ENCODE assay signal across 26 cellular contexts in genomic region chr3:148646126-148646660, GRCh38. TPM values are rescaled to one million over a fixed set of nuclear protein-coding genes. Genes with fewer than 3 reads are reported as not detected.
DNase-seq lines count a peak whose midpoint lies in the region; ATAC-seq, FAIRE-seq and TF ChIP-seq lines count a peak whose summit lies in the region.
"Had no signal": no experiment of that assay in that cellular context is flagged by ENCODE, and none has a peak within 500 bp of the region (broad histone marks: within the 10 kb centered on the region; RNA-seq: fewer than 3 reads in every experiment).

No MANE protein-coding gene starts in this region.

- H2BK12ac ChIP-seq in H9 (ENCODE audit: insufficient read length, low read depth, low read length) = no peak overlapping the region

- no peak overlapping the region for H2BK5ac ChIP-seq in H9 (ENCODE audit: insufficient read length, low read length)

- no peaks in the 10 kb centered on the region for H3K23me2 ChIP-seq in H9 (ENCODE audit: insufficient read length, low read depth, low read length, poor library complexity, severe bottlenecking)

- no peak overlapping the region for H2BK120ac ChIP-seq in H9 (ENCODE audit: low read depth, low read length, poor library complexity, severe bottlenecking)

- H3K27ac ChIP-seq in A549 (peak overlapping the region; percentile 6 to 64; a peak in 3 of 6 replicates), H9 (ENCODE audit: insufficient read length, low read depth, low read length) (no peak overlapping the region), neural cell (ENCODE audit: low read length) (peak overlapping the region; percentile 84), adrenal gland (no peak overlapping the region)
- H3K27ac ChIP-seq: 22Rv1; BLaER1 treated with 17β-estradiol and CSF1 and Interleukin-3, amounts not matched to agents 10 nM and 100 nM had no signal

- peaks cover 14 to 15% of the 10 kb centered on the region in 2 experiments for H3K4me1 Mint-ChIP-seq in H9
- H3K4me1 Mint-ChIP-seq: CD8-positive, alpha-beta memory T cell had no signal

- no peak for TF ChIP-seq CTCF in A549 (IDR thresholded peaks at IDR 0.05)
- no peak for TF ChIP-seq CTCF in H9 (conservative IDR thresholded peaks at IDR 0.05)
- TF ChIP-seq CTCF in astrocyte of the spinal cord (IDR thresholded peaks at IDR 0.05; ENCODE audit: low read depth, low read length) = no peak
- no peak for TF ChIP-seq CTCF in neural cell (IDR thresholded peaks at IDR 0.05; ENCODE audit: poor library complexity, severe bottlenecking)
- TF ChIP-seq CTCF in BE2C (IDR thresholded peaks at IDR 0.05; ENCODE audit: low read depth, low read length) = no peak
- no peak for TF ChIP-seq CTCF in adrenal gland (IDR thresholded peaks at IDR 0.05)

- H2AFZ ChIP-seq in H9 (ENCODE audit: low read length) (peak overlapping the region; percentile 8), neural cell (ENCODE audit: low read depth, low read length) (no peak overlapping the region)

- no peak overlapping the region for H3K4ac ChIP-seq in H9 (ENCODE audit: low read depth, low read length)

- H2BK20ac ChIP-seq in H9 (ENCODE audit: low read depth, low read length, poor library complexity, severe bottlenecking) = no peak overlapping the region

- no peaks in the 10 kb centered on the region for H3F3A ChIP-seq in neural cell (ENCODE audit: insufficient read depth, low read length, poor library complexity, severe bottlenecking)

- no peak overlapping the region for H2BK15ac ChIP-seq in H9 (ENCODE audit: low read depth, low read length)

- no peaks in the 10 kb centered on the region for H3K36me3 ChIP-seq in neural cell (ENCODE audit: insufficient read depth, low read length)
- no peaks in the 10 kb centered on the region for H3K36me3 ChIP-seq in BE2C
- no peaks in the 10 kb centered on the region for H3K36me3 ChIP-seq in adrenal gland (replicated peaks in 1 of 2)
- H3K36me3 ChIP-seq: BLaER1 treated with 17β-estradiol and CSF1 and Interleukin-3, amounts not matched to agents 10 nM and 100 nM; HAP-1 had no signal

- no peak overlapping the region for H4K91ac ChIP-seq in H9 (ENCODE audit: insufficient read length, low read depth, low read length)

- H3K9me3 ChIP-seq in A549 = no peaks in the 10 kb centered on the region
- H3K9me3 ChIP-seq in H9 (ENCODE audit: control insufficient read depth, low read depth, low read length) = no peaks in the 10 kb centered on the region
- no peaks in the 10 kb centered on the region for H3K9me3 ChIP-seq in neural cell (ENCODE audit: low read length)
- H3K9me3 ChIP-seq in BE2C = no peaks in the 10 kb centered on the region
- no peaks in the 10 kb centered on the region for H3K9me3 ChIP-seq in adrenal gland (replicated peaks in 1 of 3)
- H3K9me3 ChIP-seq: BLaER1 treated with 17β-estradiol and CSF1 and Interleukin-3, amounts not matched to agents 10 nM and 100 nM; HAP-1 had no signal

- H2AK5ac ChIP-seq in H9 (ENCODE audit: insufficient read length, low read length) = no peak overlapping the region

- peaks cover 0 to 3% of the 10 kb centered on the region in 2 experiments; a peak in 1 of 5 replicates for H3K9me3 Mint-ChIP-seq in H9

- H3K27me3 ChIP-seq in H9 (ENCODE audit: insufficient read depth, low read length) = no peaks in the 10 kb centered on the region
- no peaks in the 10 kb centered on the region for H3K27me3 ChIP-seq in neural cell (ENCODE audit: insufficient read depth, low read depth, low read length)
- H3K27me3 ChIP-seq in BE2C = peaks cover 2% of the 10 kb centered on the region; the same call in 1 of the 2 replicates
- no peaks in the 10 kb centered on the region for H3K27me3 ChIP-seq in adrenal gland
- H3K27me3 ChIP-seq: BLaER1 treated with 17β-estradiol and CSF1 and Interleukin-3, amounts not matched to agents 10 nM and 100 nM had no signal

- FAIRE-seq in A549 (lab: Jason Lieb, UNC) = no peak
- FAIRE-seq: D721Med, GM12892, HepG2, RCC 7860 had no signal

- no peak overlapping the region for H4K5ac ChIP-seq in H9 (ENCODE audit: insufficient read length, low read depth, low read length)

- TF ChIP-seq EP300 in A549 (IDR thresholded peaks at IDR 0.05) (no peak), neural cell (conservative IDR thresholded peaks at IDR 0.05; ENCODE audit: poor library complexity, severe bottlenecking) (no peak)

- CTCF ChIA-PET in A549 (lab: Yijun Ruan, JAX) = interaction anchor here (1.3 kb wide), 1 partner anchor 266 kb away, joined by 4 read pairs; no protein-coding TSS in a partner anchor

- no peak overlapping the region for H3K18ac ChIP-seq in H9 (ENCODE audit: insufficient read length, low read depth, low read length)

- DNase-seq in A549 (ENCODE audit: low read depth in 1 of 2, low spot score in 1 of 2) (no peak), H9 (no peak), astrocyte of the spinal cord (ENCODE audit: low read depth, low spot score) (peak; percentile 4), BE2C (no peak), adrenal gland (no peak)
- DNase-seq in activated CD4-positive, alpha-beta T cell treated with anti-CD3 and anti-CD28 coated beads, Interleukin-2, amount 50 U/mL, for 4 hours = no peak
- DNase-seq: CD8-positive, alpha-beta memory T cell; DMS79 treated with DMSO at 0.1 percent for 48 hours; GF-D8; NCI-H1048; NCI-H1694 treated with DMSO at 0.1 percent for 48 hours; NCI-H2107; NCI-H2227 treated with DMSO at 0.1 percent for 48 hours; NCI-H524; SHP77 had no signal

- H3K9ac ChIP-seq in H9 (ENCODE audit: extremely low read depth, insufficient read length, low read length) (no peak overlapping the region), neural cell (ENCODE audit: low read length) (no peak overlapping the region)
- H3K9ac ChIP-seq: BLaER1 treated with 17β-estradiol and CSF1 and Interleukin-3, amounts not matched to agents 10 nM and 100 nM had no signal

- no peak overlapping the region for H3K14ac ChIP-seq in H9 (ENCODE audit: insufficient read depth, low read length)

- no peaks in the 10 kb centered on the region for H3K9me2 ChIP-seq in neural cell (ENCODE audit: insufficient read depth, low read length)

- TF ChIP-seq POLR2A in A549 (IDR thresholded peaks at IDR 0.05; ENCODE audit: low read length) (no peak), adrenal gland (IDR thresholded peaks at IDR 0.05) (no peak)

- no peak overlapping the region for H3K4me2 ChIP-seq in A549
- no peak overlapping the region for H3K4me2 ChIP-seq in H9 (ENCODE audit: insufficient read depth, insufficient read length, low read length)
- no peak overlapping the region for H3K4me2 ChIP-seq in neural cell (ENCODE audit: low read length)
- H3K4me2 ChIP-seq: BLaER1 treated with 17β-estradiol and CSF1 and Interleukin-3, amounts not matched to agents 10 nM and 100 nM had no signal

- H3K4me3 ChIP-seq in A549 (no peak overlapping the region), astrocyte of the spinal cord (ENCODE audit: low read depth, low read length) (no peak overlapping the region), neural cell (ENCODE audit: low read length) (no peak overlapping the region), BE2C (ENCODE audit: low read depth, low read length) (no peak overlapping the region), adrenal gland (no peak overlapping the region)
- H3K4me3 ChIP-seq: BLaER1 treated with 17β-estradiol and CSF1 and Interleukin-3, amounts not matched to agents 10 nM and 100 nM; HAP-1 had no signal

- no peak overlapping the region for H3T11ph ChIP-seq in H9 (ENCODE audit: low read length)

- H3K79me2 ChIP-seq in H9 (ENCODE audit: insufficient read depth, low read length) (no peaks in the 10 kb centered on the region), neural cell (replicated peaks; ENCODE audit: insufficient read depth, low read length) (no peaks in the 10 kb centered on the region)

- H3K23ac ChIP-seq in H9 (ENCODE audit: insufficient read length, low read depth, low read length) = no peak overlapping the region

- no peak overlapping the region for H4K8ac ChIP-seq in H9 (replicated peaks; ENCODE audit: insufficient read length, low read depth, low read length)

- no peak overlapping the region; a peak in 1 of 7 replicates for H3K27ac Mint-ChIP-seq in H9
- H3K27ac Mint-ChIP-seq: CD8-positive, alpha-beta memory T cell had no signal

- H4K20me1 ChIP-seq in H9 (ENCODE audit: control insufficient read depth, insufficient read depth, insufficient read length) (no peaks in the 10 kb centered on the region), neural cell (ENCODE audit: insufficient read depth) (no peaks in the 10 kb centered on the region)
- H4K20me1 ChIP-seq: BLaER1 treated with 17β-estradiol and CSF1 and Interleukin-3, amounts not matched to agents 10 nM and 100 nM had no signal

- 85% methylated on average over 4 of the region's 4 CpGs for WGBS in A549 (ENCODE audit: missing lambda C conversion rate)
- WGBS in H9 (ENCODE audit: extremely low coverage, insufficient read length, low lambda C conversion rate) = no CpG with 5 or more reads among the region's 4 CpGs
- 82 to 90% (median 88%) methylated on average over 4 of the region's 4 CpGs for WGBS in adrenal gland, 4 donors

- no peak overlapping the region for H3K56ac ChIP-seq in H9 (ENCODE audit: insufficient read length, low read depth, low read length)

- no peaks in the 10 kb centered on the region; the same call in 1 of the 2 replicates for H3K27me3 Mint-ChIP-seq in H9 (ENCODE audit: low read depth)
- H3K27me3 Mint-ChIP-seq: CD8-positive, alpha-beta memory T cell had no signal

- ATAC-seq in A549 (no peak), HG03175 (IDR thresholded peaks at IDR 0.05; ENCODE audit: unreplicated experiment) (no peak)
- ATAC-seq: HepG2 had no signal

- no peaks in the 10 kb centered on the region for H3K79me1 ChIP-seq in H9 (ENCODE audit: insufficient read depth, low read depth, low read length, poor library complexity, severe bottlenecking)

- in situ Hi-C loops in astrocyte of the spinal cord (cut with HindIII; ENCODE audit: low sequenced_read_pairs) = no loop called here

- intact Hi-C loops in adrenal gland (cut with DNase I) = no loop called here

- H3K4me1 ChIP-seq in A549 (peaks cover 44% of the 10 kb centered on the region), H9 (ENCODE audit: insufficient read depth, low read length) (peaks cover 3% of the 10 kb centered on the region; the same call in 1 of the 2 replicates), BE2C (no peaks in the 10 kb centered on the region), adrenal gland (replicated peaks in 1 of 2) (peaks cover 7 to 24% of the 10 kb centered on the region in 2 donors)
- H3K4me1 ChIP-seq: HAP-1 had no signal

- POLR2A ChIA-PET in A549 (lab: Yijun Ruan, JAX) = no interaction called here

- no peaks in the 10 kb centered on the region for H3K36me3 Mint-ChIP-seq in H9 (ENCODE audit: insufficient read depth in 1 of 3, low read depth in 3 of 3)
- H3K36me3 Mint-ChIP-seq: CD8-positive, alpha-beta memory T cell had no signal

- TF ChIP-seq RAD21 in A549 (conservative IDR thresholded peaks at IDR 0.05 in 1 of 2, IDR thresholded peaks at IDR 0.05 in 1 of 2) (no peak), neural cell (conservative IDR thresholded peaks at IDR 0.05) (no peak)

- H3K4me3 Mint-ChIP-seq in H9 = no peak overlapping the region

RNA-seq across cellular contexts. Expression of gene AGTR1, which starts 51.5 kb away (rescaled TPM):
- 3.1 and 5.4 TPM in 2 replicates for polyA plus RNA-seq in A549 (2011; rRNA removed)
- 0.30 and 0.38 TPM in 2 replicates for polyA plus RNA-seq in A549 (2012; cell fraction: cytosol; rRNA removed)
- 0.37 and 0.88 TPM in 2 replicates for polyA plus RNA-seq in A549 (2012; cell fraction: nucleus; rRNA removed)
- 0.71 to 1.1 TPM (median 0.92 TPM) in 3 replicates for polyA plus RNA-seq in A549 (2017; fragmentation: RNase III; extraction: RNeasy Plus Mini Kit Qiagen cat#74134 plus additional on column Dnase treatment)
- 2.1 and 2.7 TPM in 2 replicates for polyA minus RNA-seq in A549 (2011; rRNA and poly(A)+ RNA removed)
- total RNA-seq in H9 (2021) = not detected in 2 replicates
- polyA plus RNA-seq in neural cell = 1.3 and 1.9 TPM in 2 replicates
- 1.3 and 1.5 TPM in 2 replicates for polyA minus RNA-seq in neural cell
- not detected for polyA plus RNA-seq in BE2C (2012; ENCODE audit: insufficient read depth, insufficient read length, low read depth)
- 10 to 100 TPM; 27.3 to 89.2 (median 60.2) TPM for total RNA-seq in adrenal gland
- polyA plus RNA-seq in adrenal gland = 10 to 100 TPM; 20.6 to 84.0 (median 37.9) TPM
- total RNA-seq: CD8-positive, alpha-beta memory T cell; MCF 10A; T-helper 1 cell treated with Interleukin-12 subunit alpha and Interleukin-12 subunit beta and Interleukin-4 antibody, amounts not matched to agents 30 ng/mL and 1 ng/mL, for 36 hours had no signal
- polyA plus RNA-seq: CD8-positive, alpha-beta memory T cell had no signal

Comparison
In these comparisons a context has a peak if more than half of its experiments do, and no peak if none do; other contexts are left out.
1. H3K27ac ChIP-seq: peak in A549 (2 of 2) and neural cell (single experiment); none in H9 (single experiment) and adrenal gland (0 of 5).